1 cellular context compared by ENCODE assay signal in the genomic region with DNA sequence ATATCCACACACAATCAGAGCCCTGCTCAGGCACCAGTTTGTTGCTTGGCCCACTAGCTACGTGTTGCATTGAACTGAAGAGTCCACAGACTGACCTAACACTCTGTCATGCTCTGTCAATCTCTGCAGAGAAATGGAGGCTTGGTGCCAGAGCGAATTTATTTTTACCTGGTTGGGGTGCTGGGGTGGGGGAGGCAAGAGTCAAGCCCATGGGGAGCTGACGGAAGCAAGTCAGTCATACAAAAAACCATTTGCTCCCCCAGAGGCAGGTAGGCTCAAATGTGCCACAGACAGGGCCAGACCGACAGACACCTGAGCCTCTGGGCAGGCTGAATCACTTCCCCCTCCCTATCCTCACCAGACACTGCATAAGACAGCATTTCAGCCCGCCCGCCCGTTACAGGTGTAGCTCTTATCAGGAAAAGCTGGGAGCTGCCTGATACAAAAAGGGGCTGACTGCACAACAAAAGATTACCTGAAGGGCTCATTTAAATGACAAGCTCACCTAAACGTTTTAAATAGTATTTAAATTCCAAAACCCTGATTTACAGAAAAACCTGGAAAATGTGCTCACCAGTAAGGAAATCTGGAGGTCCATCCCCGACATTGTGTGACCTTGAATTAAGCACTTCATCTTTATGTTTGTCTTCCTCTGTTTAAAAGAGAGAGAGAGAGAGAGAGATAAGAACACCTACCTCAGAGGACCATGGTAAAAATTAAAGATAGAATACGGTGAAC.
TF ChIP-seq lines count a peak whose summit lies in the region.

No MANE protein-coding gene starts in this region.

TF ChIP-seq in H1, 55 proteins besides CTCF, POLR2A, EP300 and RAD21:
- TF ChIP-seq CBX8 (IDR thresholded peaks at IDR 0.05; ENCODE audit: borderline replicate concordance, low read depth, low read length) = no peak
- no peak for TF ChIP-seq SRF (IDR thresholded peaks at IDR 0.05; ENCODE audit: low read depth, low read length)
- TF ChIP-seq, protein P1, sequence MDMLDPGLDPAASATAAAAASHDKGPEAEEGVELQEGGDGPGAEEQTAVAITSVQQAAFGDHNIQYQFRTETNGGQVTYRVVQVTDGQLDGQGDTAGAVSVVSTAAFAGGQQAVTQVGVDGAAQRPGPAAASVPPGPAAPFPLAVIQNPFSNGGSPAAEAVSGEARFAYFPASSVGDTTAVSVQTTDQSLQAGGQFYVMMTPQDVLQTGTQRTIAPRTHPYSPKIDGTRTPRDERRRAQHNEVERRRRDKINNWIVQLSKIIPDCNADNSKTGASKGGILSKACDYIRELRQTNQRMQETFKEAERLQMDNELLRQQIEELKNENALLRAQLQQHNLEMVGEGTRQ (IDR thresholded peaks at IDR 0.05; ENCODE audit: low read length) = no peak
- no peak for TF ChIP-seq CEBPB (IDR thresholded peaks at IDR 0.05; ENCODE audit: low read depth, low read length)
- TF ChIP-seq SP2 (IDR thresholded peaks at IDR 0.05; ENCODE audit: low read length) = no peak
- TF ChIP-seq RNF2 (IDR thresholded peaks at IDR 0.05; ENCODE audit: borderline replicate concordance, low read depth, low read length, missing control alignments, poor library complexity, severe bottlenecking) = no peak
- no peak for TF ChIP-seq RBBP5 (IDR thresholded peaks at IDR 0.05; ENCODE audit: borderline replicate concordance, low read depth, low read length)
- no peak for TF ChIP-seq CHD1 (IDR thresholded peaks at IDR 0.05; ENCODE audit: low read depth, low read length)
- TF ChIP-seq SIN3A (conservative IDR thresholded peaks at IDR 0.05 in 1 of 2, IDR thresholded peaks at IDR 0.05 in 1 of 2; ENCODE audit: low read depth in 1 of 2, low read length in 2 of 2) = peak in 1 of 2 experiments; percentile 82; a peak in 2 of 4 replicates
- TF ChIP-seq YY1 (IDR thresholded peaks at IDR 0.05; ENCODE audit: low read depth, low read length) = no peak
- TF ChIP-seq TAF7 (optimal IDR thresholded peaks at IDR 0.05; ENCODE audit: borderline replicate concordance, low read depth, low read length) = peak; percentile 75
- TF ChIP-seq SP1 (IDR thresholded peaks at IDR 0.05; ENCODE audit: low read depth, low read length) = no peak
- TF ChIP-seq NANOG (IDR thresholded peaks at IDR 0.05; ENCODE audit: insufficient read depth, low read depth, low read length, poor library complexity, severe bottlenecking) = peak; percentile 67
- TF ChIP-seq BACH1 (IDR thresholded peaks at IDR 0.05; ENCODE audit: low read length) = no peak
- no peak for TF ChIP-seq TEAD4 (IDR thresholded peaks at IDR 0.05; ENCODE audit: low read depth, low read length)
- TF ChIP-seq, protein P2, sequence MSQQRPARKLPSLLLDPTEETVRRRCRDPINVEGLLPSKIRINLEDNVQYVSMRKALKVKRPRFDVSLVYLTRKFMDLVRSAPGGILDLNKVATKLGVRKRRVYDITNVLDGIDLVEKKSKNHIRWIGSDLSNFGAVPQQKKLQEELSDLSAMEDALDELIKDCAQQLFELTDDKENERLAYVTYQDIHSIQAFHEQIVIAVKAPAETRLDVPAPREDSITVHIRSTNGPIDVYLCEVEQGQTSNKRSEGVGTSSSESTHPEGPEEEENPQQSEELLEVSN (IDR thresholded peaks at IDR 0.05) = no peak
- no peak for TF ChIP-seq CTBP2 (IDR thresholded peaks at IDR 0.05; ENCODE audit: borderline replicate concordance, insufficient read depth, insufficient read length, low read length)
- TF ChIP-seq KDM5A (IDR thresholded peaks at IDR 0.05; ENCODE audit: low read length) = no peak
- no peak for TF ChIP-seq RFX5 (IDR thresholded peaks at IDR 0.05; ENCODE audit: borderline replicate concordance, low read depth, low read length)
- no peak for TF ChIP-seq BRCA1 (IDR thresholded peaks at IDR 0.05; ENCODE audit: low read depth, low read length)
- TF ChIP-seq ZNF274 (IDR thresholded peaks at IDR 0.05; ENCODE audit: borderline replicate concordance, extremely low read depth, low read length) = no peak
- TF ChIP-seq SP4 (IDR thresholded peaks at IDR 0.05; ENCODE audit: low read length) = no peak
- TF ChIP-seq, protein P3, sequence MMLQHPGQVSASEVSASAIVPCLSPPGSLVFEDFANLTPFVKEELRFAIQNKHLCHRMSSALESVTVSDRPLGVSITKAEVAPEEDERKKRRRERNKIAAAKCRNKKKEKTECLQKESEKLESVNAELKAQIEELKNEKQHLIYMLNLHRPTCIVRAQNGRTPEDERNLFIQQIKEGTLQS (IDR thresholded peaks at IDR 0.05; ENCODE audit: insufficient read depth, low read depth, low read length) = no peak
- TF ChIP-seq ASH2L (IDR thresholded peaks at IDR 0.05; ENCODE audit: low read length) = no peak
- TF ChIP-seq SUZ12 (IDR thresholded peaks at IDR 0.05; ENCODE audit: low read length) = no peak
- TF ChIP-seq CBX5 (IDR thresholded peaks at IDR 0.05; ENCODE audit: low read depth, low read length) = no peak
- no peak for TF ChIP-seq FOSL1 (IDR thresholded peaks at IDR 0.05; ENCODE audit: insufficient read depth, low read depth, low read length)
- TF ChIP-seq BCL11A (IDR thresholded peaks at IDR 0.05; ENCODE audit: low read depth in 2 of 2, low read length in 2 of 2) = no peak
- TF ChIP-seq GABPA (IDR thresholded peaks at IDR 0.05; ENCODE audit: borderline replicate concordance, insufficient read depth, low read length) = no peak
- peak; percentile 85 for TF ChIP-seq TAF1 (IDR thresholded peaks at IDR 0.05; ENCODE audit: low read depth, low read length)
- TF ChIP-seq KDM4A (IDR thresholded peaks at IDR 0.05; ENCODE audit: low read depth, low read length, severe bottlenecking) = no peak
- no peak for TF ChIP-seq EGR1 (IDR thresholded peaks at IDR 0.05; ENCODE audit: borderline replicate concordance, low read depth, low read length)
- no peak for TF ChIP-seq SAP30 (IDR thresholded peaks at IDR 0.05; ENCODE audit: insufficient read depth, insufficient replicate concordance, low read length)
- no peak for TF ChIP-seq SIRT6 (IDR thresholded peaks at IDR 0.05; ENCODE audit: low read length)
- TF ChIP-seq TBP (IDR thresholded peaks at IDR 0.05; ENCODE audit: low read depth, low read length) = peak; percentile 78
- TF ChIP-seq TCF12 (IDR thresholded peaks at IDR 0.05; ENCODE audit: low read depth, low read length) = no peak
- TF ChIP-seq HDAC2 (IDR thresholded peaks at IDR 0.05; ENCODE audit: borderline replicate concordance in 1 of 2, low read depth in 2 of 2, low read length in 2 of 2) = peak; percentile 40 to 53; a peak in 1 of 4 replicates
- 0 out of 2 replicates have a peak, but pooled peaks have one; percentile 31 for TF ChIP-seq JUND (IDR thresholded peaks at IDR 0.05; ENCODE audit: low read length)
- no peak for TF ChIP-seq MAFK (IDR thresholded peaks at IDR 0.05; ENCODE audit: low read depth, low read length)
- TF ChIP-seq, protein P4, sequence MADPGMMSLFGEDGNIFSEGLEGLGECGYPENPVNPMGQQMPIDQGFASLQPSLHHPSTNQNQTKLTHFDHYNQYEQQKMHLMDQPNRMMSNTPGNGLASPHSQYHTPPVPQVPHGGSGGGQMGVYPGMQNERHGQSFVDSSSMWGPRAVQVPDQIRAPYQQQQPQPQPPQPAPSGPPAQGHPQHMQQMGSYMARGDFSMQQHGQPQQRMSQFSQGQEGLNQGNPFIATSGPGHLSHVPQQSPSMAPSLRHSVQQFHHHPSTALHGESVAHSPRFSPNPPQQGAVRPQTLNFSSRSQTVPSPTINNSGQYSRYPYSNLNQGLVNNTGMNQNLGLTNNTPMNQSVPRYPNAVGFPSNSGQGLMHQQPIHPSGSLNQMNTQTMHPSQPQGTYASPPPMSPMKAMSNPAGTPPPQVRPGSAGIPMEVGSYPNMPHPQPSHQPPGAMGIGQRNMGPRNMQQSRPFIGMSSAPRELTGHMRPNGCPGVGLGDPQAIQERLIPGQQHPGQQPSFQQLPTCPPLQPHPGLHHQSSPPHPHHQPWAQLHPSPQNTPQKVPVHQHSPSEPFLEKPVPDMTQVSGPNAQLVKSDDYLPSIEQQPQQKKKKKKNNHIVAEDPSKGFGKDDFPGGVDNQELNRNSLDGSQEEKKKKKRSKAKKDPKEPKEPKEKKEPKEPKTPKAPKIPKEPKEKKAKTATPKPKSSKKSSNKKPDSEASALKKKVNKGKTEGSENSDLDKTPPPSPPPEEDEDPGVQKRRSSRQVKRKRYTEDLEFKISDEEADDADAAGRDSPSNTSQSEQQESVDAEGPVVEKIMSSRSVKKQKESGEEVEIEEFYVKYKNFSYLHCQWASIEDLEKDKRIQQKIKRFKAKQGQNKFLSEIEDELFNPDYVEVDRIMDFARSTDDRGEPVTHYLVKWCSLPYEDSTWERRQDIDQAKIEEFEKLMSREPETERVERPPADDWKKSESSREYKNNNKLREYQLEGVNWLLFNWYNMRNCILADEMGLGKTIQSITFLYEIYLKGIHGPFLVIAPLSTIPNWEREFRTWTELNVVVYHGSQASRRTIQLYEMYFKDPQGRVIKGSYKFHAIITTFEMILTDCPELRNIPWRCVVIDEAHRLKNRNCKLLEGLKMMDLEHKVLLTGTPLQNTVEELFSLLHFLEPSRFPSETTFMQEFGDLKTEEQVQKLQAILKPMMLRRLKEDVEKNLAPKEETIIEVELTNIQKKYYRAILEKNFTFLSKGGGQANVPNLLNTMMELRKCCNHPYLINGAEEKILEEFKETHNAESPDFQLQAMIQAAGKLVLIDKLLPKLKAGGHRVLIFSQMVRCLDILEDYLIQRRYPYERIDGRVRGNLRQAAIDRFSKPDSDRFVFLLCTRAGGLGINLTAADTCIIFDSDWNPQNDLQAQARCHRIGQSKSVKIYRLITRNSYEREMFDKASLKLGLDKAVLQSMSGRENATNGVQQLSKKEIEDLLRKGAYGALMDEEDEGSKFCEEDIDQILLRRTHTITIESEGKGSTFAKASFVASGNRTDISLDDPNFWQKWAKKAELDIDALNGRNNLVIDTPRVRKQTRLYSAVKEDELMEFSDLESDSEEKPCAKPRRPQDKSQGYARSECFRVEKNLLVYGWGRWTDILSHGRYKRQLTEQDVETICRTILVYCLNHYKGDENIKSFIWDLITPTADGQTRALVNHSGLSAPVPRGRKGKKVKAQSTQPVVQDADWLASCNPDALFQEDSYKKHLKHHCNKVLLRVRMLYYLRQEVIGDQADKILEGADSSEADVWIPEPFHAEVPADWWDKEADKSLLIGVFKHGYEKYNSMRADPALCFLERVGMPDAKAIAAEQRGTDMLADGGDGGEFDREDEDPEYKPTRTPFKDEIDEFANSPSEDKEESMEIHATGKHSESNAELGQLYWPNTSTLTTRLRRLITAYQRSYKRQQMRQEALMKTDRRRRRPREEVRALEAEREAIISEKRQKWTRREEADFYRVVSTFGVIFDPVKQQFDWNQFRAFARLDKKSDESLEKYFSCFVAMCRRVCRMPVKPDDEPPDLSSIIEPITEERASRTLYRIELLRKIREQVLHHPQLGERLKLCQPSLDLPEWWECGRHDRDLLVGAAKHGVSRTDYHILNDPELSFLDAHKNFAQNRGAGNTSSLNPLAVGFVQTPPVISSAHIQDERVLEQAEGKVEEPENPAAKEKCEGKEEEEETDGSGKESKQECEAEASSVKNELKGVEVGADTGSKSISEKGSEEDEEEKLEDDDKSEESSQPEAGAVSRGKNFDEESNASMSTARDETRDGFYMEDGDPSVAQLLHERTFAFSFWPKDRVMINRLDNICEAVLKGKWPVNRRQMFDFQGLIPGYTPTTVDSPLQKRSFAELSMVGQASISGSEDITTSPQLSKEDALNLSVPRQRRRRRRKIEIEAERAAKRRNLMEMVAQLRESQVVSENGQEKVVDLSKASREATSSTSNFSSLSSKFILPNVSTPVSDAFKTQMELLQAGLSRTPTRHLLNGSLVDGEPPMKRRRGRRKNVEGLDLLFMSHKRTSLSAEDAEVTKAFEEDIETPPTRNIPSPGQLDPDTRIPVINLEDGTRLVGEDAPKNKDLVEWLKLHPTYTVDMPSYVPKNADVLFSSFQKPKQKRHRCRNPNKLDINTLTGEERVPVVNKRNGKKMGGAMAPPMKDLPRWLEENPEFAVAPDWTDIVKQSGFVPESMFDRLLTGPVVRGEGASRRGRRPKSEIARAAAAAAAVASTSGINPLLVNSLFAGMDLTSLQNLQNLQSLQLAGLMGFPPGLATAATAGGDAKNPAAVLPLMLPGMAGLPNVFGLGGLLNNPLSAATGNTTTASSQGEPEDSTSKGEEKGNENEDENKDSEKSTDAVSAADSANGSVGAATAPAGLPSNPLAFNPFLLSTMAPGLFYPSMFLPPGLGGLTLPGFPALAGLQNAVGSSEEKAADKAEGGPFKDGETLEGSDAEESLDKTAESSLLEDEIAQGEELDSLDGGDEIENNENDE (IDR thresholded peaks at IDR 0.05; ENCODE audit: insufficient replicate concordance, low read length) = peak; percentile 85
- TF ChIP-seq EZH2 (IDR thresholded peaks at IDR 0.05; ENCODE audit: low read depth, low read length, severe bottlenecking) = no peak
- 0 out of 2 replicates have a peak, but pooled peaks have one; percentile 25 for TF ChIP-seq POU5F1 (IDR thresholded peaks at IDR 0.05; ENCODE audit: low read depth, low read length)
- 0 out of 2 replicates have a peak, but pooled peaks have one; percentile 45 for TF ChIP-seq KDM1A (IDR thresholded peaks at IDR 0.05; ENCODE audit: borderline replicate concordance, low read length)
- TF ChIP-seq, protein P5, sequence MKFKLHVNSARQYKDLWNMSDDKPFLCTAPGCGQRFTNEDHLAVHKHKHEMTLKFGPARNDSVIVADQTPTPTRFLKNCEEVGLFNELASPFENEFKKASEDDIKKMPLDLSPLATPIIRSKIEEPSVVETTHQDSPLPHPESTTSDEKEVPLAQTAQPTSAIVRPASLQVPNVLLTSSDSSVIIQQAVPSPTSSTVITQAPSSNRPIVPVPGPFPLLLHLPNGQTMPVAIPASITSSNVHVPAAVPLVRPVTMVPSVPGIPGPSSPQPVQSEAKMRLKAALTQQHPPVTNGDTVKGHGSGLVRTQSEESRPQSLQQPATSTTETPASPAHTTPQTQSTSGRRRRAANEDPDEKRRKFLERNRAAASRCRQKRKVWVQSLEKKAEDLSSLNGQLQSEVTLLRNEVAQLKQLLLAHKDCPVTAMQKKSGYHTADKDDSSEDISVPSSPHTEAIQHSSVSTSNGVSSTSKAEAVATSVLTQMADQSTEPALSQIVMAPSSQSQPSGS (IDR thresholded peaks at IDR 0.05; ENCODE audit: low read length) = peak; percentile 85; the same call in 1 of the 2 replicates
- TF ChIP-seq SIX5 (IDR thresholded peaks at IDR 0.05; ENCODE audit: low read depth, low read length) = no peak
- TF ChIP-seq PHF8 (conservative IDR thresholded peaks at IDR 0.05; ENCODE audit: low read depth, low read length) = no peak
- no peak for TF ChIP-seq JUN (IDR thresholded peaks at IDR 0.05; ENCODE audit: low read depth, low read length)
- TF ChIP-seq NRF1 (IDR thresholded peaks at IDR 0.05; ENCODE audit: low read depth, low read length) = no peak
- TF ChIP-seq GTF2F1 (IDR thresholded peaks at IDR 0.05; ENCODE audit: borderline replicate concordance, low read depth, low read length) = peak; percentile 34; the same call in 1 of the 2 replicates
- TF ChIP-seq, protein P6, sequence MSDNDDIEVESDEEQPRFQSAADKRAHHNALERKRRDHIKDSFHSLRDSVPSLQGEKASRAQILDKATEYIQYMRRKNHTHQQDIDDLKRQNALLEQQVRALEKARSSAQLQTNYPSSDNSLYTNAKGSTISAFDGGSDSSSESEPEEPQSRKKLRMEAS (IDR thresholded peaks at IDR 0.05) = peak; percentile 59; the same call in 1 of the 2 replicates
- peak; percentile 87 for TF ChIP-seq POLR2AphosphoS5 (IDR thresholded peaks at IDR 0.05; ENCODE audit: low read depth, low read length)
- TF ChIP-seq CHD2 (IDR thresholded peaks at IDR 0.05; ENCODE audit: low read length) = no peak
- TF ChIP-seq HDAC6 (IDR thresholded peaks at IDR 0.05; ENCODE audit: low read depth, low read length) = no peak
- TF ChIP-seq CREB1 (IDR thresholded peaks at IDR 0.05) = peak; percentile 65; the same call in 1 of the 2 replicates
- no peak for TF ChIP-seq RXRA (IDR thresholded peaks at IDR 0.05; ENCODE audit: insufficient read depth, low read depth, low read length)
